In genomic region chr17:37682007-37682406, GRCh38 we compare ENCODE assay signal across 1 cellular context.
TF ChIP-seq lines count a peak whose summit lies in the region.

No MANE protein-coding gene starts in this region.

TF ChIP-seq in HepG2, 621 proteins besides CTCF, POLR2A, EP300 and RAD21 (continued from another document):
- TF ChIP-seq, protein P1, sequence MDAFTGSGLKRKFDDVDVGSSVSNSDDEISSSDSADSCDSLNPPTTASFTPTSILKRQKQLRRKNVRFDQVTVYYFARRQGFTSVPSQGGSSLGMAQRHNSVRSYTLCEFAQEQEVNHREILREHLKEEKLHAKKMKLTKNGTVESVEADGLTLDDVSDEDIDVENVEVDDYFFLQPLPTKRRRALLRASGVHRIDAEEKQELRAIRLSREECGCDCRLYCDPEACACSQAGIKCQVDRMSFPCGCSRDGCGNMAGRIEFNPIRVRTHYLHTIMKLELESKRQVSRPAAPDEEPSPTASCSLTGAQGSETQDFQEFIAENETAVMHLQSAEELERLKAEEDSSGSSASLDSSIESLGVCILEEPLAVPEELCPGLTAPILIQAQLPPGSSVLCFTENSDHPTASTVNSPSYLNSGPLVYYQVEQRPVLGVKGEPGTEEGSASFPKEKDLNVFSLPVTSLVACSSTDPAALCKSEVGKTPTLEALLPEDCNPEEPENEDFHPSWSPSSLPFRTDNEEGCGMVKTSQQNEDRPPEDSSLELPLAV (CRISPR knock-in tag; conservative IDR thresholded peaks at IDR 0.05; ENCODE audit: low read depth) = no peak
- TF ChIP-seq HIC2 (CRISPR knock-in tag; IDR thresholded peaks at IDR 0.05; ENCODE audit: low read depth) = no peak
- 0 out of 2 replicates have a peak, but pooled peaks have one; percentile 40 for TF ChIP-seq TARDBP (CRISPR knock-in tag; IDR thresholded peaks at IDR 0.05)
- TF ChIP-seq, protein P2, sequence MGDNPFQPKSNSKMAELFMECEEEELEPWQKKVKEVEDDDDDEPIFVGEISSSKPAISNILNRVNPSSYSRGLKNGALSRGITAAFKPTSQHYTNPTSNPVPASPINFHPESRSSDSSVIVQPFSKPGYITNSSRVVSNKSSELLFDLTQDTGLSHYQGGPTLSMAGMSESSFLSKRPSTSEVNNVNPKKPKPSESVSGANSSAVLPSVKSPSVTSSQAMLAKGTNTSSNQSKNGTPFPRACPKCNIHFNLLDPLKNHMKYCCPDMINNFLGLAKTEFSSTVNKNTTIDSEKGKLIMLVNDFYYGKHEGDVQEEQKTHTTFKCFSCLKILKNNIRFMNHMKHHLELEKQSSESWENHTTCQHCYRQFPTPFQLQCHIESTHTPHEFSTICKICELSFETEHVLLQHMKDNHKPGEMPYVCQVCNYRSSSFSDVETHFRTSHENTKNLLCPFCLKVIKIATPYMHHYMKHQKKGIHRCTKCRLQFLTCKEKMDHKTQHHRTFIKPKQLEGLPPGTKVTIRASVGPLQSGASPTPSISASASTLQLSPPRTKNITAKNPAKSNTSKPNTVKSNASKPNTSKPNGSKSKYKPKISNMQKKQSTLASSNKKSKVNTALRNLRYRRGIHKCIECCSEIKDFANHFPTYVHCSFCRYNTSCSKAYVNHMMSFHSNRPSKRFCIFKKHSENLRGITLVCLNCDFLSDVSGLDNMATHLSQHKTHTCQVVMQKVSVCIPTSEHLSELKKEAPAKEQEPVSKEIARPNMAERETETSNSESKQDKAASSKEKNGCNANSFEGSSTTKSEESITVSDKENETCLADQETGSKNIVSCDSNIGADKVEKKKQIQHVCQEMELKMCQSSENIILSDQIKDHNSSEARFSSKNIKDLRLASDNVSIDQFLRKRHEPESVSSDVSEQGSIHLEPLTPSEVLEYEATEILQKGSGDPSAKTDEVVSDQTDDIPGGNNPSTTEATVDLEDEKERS (CRISPR knock-in tag; IDR thresholded peaks at IDR 0.05) = 0 out of 2 replicates have a peak, but pooled peaks have one; percentile 32
- TF ChIP-seq CREB3 (CRISPR knock-in tag; IDR thresholded peaks at IDR 0.05) = no peak
- no peak for TF ChIP-seq SMC3 (IDR thresholded peaks at IDR 0.05; ENCODE audit: low read length)
- no peak for TF ChIP-seq SOX13 (IDR thresholded peaks at IDR 0.05)
- TF ChIP-seq SOX13 (CRISPR knock-in tag; conservative IDR thresholded peaks at IDR 0.05 in 1 of 2, IDR thresholded peaks at IDR 0.05 in 1 of 2) = no peak
- TF ChIP-seq ZMYM3 (CRISPR knock-in tag; IDR thresholded peaks at IDR 0.05) = peak; percentile 99
- TF ChIP-seq ZNF230 (CRISPR knock-in tag; IDR thresholded peaks at IDR 0.05) = no peak
- TF ChIP-seq, protein P3, sequence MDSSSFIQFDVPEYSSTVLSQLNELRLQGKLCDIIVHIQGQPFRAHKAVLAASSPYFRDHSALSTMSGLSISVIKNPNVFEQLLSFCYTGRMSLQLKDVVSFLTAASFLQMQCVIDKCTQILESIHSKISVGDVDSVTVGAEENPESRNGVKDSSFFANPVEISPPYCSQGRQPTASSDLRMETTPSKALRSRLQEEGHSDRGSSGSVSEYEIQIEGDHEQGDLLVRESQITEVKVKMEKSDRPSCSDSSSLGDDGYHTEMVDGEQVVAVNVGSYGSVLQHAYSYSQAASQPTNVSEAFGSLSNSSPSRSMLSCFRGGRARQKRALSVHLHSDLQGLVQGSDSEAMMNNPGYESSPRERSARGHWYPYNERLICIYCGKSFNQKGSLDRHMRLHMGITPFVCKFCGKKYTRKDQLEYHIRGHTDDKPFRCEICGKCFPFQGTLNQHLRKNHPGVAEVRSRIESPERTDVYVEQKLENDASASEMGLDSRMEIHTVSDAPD (CRISPR knock-in tag; IDR thresholded peaks at IDR 0.05) = 0 out of 2 replicates have a peak, but pooled peaks have one; percentile 34
- no peak for TF ChIP-seq CEBPG (CRISPR knock-in tag; IDR thresholded peaks at IDR 0.05)
- TF ChIP-seq ADNP (CRISPR knock-in tag; IDR thresholded peaks at IDR 0.05) = peak; percentile 64; the same call in 1 of the 2 replicates
- TF ChIP-seq ZNF737 (CRISPR knock-in tag; IDR thresholded peaks at IDR 0.05; ENCODE audit: borderline replicate concordance) = no peak
- no peak for TF ChIP-seq REL (CRISPR knock-in tag; conservative IDR thresholded peaks at IDR 0.05)
- TF ChIP-seq MTA3 (CRISPR knock-in tag; IDR thresholded peaks at IDR 0.05) = no peak
